In the genomic region with DNA sequence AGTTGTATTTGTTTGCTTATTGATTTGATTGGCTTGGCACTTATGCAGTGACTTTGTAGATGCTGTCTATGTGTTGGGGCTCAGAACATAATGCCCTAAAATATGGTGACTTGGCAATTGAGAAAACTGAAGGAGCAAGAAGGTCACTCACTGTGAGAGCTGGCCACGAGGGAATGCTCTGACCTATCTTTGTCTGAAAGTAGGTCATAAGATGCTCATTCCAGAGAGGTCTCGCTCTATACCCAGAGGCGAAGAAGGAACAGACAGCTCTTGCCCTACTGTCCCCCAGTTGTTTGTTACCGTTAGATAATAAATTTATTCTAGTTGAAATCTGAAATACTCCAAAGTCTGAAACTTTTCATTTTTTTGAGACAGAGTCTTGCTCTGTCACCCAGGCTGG, we compare ENCODE assay signal across 17 cellular contexts.
"Had no signal": no experiment of that assay in that cellular context is flagged by ENCODE, and none has a peak within 500 bp of the region (broad histone marks: within the 10 kb centered on the region; RNA-seq: fewer than 3 reads in every experiment).

No MANE protein-coding gene starts in this region.

- ATAC-seq: activated T-helper 17 cell treated with anti-CD3 and anti-CD28 coated beads, Interleukin-2, amount 50 U/mL, for 72 hours; gastroesophageal sphincter; left ventricle myocardium superior; pancreas; stimulated activated naive CD8-positive, alpha-beta T cell treated with anti-CD3 and anti-CD28 coated beads, Interleukin-15, Interleukin-2, amounts not matched to agents 100 U/mL and 50 U/mL, for 24 hours had no signal

- H3K27me3 Mint-ChIP-seq: activated CD4-positive, alpha-beta memory T cell treated with anti-CD3 and anti-CD28 coated beads, Interleukin-2, amount 10 ng/mL, durations not matched to agents 7 days and 5 days; activated naive CD8-positive, alpha-beta T cell; activated T-helper 17 cell treated with anti-CD3 and anti-CD28 coated beads, Interleukin-2, amount 50 U/mL, for 72 hours; brain; central memory CD8-positive, alpha-beta T cell had no signal

- H3K27ac ChIP-seq: epithelial cell of prostate, pancreas, thoracic aorta had no signal

- H3K36me3 Mint-ChIP-seq: activated naive CD8-positive, alpha-beta T cell had no signal

- DNase-seq: activated CD4-positive, alpha-beta memory T cell treated with anti-CD3 and anti-CD28 coated beads, Interleukin-2, amount 10 ng/mL, durations not matched to agents 7 days and 5 days; activated CD4-positive, CD25-positive, alpha-beta regulatory T cell; activated CD8-positive, alpha-beta memory T cell treated with anti-CD3 and anti-CD28 coated beads, Interleukin-2, amount 50 U/mL, for 48 hours; amygdala; cortex of kidney; effector CD8-positive, alpha-beta T cell; left ventricle myocardium superior; pancreas; stimulated activated CD4-positive, alpha-beta T cell treated with anti-CD3 and anti-CD28 coated beads, Interleukin-2, amount 100 ng/mL, for 48 hours; stimulated activated naive CD8-positive, alpha-beta T cell treated with anti-CD3 and anti-CD28 coated beads, Interleukin-15, Interleukin-2, amounts not matched to agents 100 U/mL and 50 U/mL, for 24 hours had no signal

- H3K27me3 ChIP-seq: gastroesophageal sphincter, pancreas had no signal

- H3K9me3 Mint-ChIP-seq: activated T-helper 17 cell treated with anti-CD3 and anti-CD28 coated beads, Interleukin-2, amount 50 U/mL, for 72 hours; central memory CD8-positive, alpha-beta T cell had no signal

- H3K9me3 ChIP-seq: gastroesophageal sphincter, pancreas, thoracic aorta had no signal

- H3K27ac Mint-ChIP-seq: activated CD4-positive, alpha-beta memory T cell treated with anti-CD3 and anti-CD28 coated beads, Interleukin-2, amount 10 ng/mL, durations not matched to agents 7 days and 5 days; activated naive CD8-positive, alpha-beta T cell; activated T-helper 17 cell treated with anti-CD3 and anti-CD28 coated beads, Interleukin-2, amount 50 U/mL, for 72 hours had no signal

- H3K4me3 ChIP-seq: gastroesophageal sphincter, pancreas, thoracic aorta had no signal

- H3K36me3 ChIP-seq: gastroesophageal sphincter, pancreas, thoracic aorta had no signal

- H3K4me3 Mint-ChIP-seq: activated CD4-positive, alpha-beta memory T cell treated with anti-CD3 and anti-CD28 coated beads, Interleukin-2, amount 10 ng/mL, durations not matched to agents 7 days and 5 days; activated naive CD8-positive, alpha-beta T cell; brain; central memory CD8-positive, alpha-beta T cell had no signal

- FAIRE-seq: pancreas had no signal
